13 cellular contexts compared by ENCODE assay signal in the genomic region with DNA sequence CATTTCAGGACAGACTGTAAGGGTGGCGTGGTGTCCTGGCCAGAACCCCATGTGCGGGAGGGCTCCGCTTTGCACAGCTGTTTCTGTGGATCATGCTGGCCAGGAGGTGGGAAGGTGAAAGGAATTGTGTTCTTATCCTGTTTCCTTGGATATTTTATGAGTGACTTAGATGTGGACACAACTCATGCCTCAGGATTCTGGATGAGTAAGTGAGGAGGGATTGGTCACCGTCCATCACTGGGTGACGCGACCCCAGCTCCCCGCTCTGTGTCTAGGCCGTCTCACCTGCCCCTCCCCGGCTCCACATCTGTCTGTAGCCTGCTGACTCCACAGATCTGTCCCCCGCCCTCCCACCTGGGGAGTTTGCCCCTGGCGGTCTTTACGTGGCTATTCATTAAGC. TPM values are rescaled to one million over a fixed set of nuclear protein-coding genes. Genes with fewer than 3 reads are reported as not detected.
A peak's percentile ranks its signal among the peaks of the same experiment; 100 is the strongest.
DNase-seq lines count a peak whose midpoint lies in the region; ATAC-seq and TF ChIP-seq lines count a peak whose summit lies in the region.
"Had no signal": no experiment of that assay in that cellular context is flagged by ENCODE, and none has a peak within 500 bp of the region (broad histone marks: within the 10 kb centered on the region; RNA-seq: fewer than 3 reads in every experiment).

No MANE protein-coding gene starts in this region.

- H3K27me3 ChIP-seq in BJ (ENCODE audit: control insufficient read depth, insufficient read depth, low read length) (no peaks in the 10 kb centered on the region), mesenchymal stem cell (ENCODE audit: control insufficient read depth in 1 of 2, insufficient read depth in 1 of 2, low read length in 2 of 2) (no peaks in the 10 kb centered on the region)
- H3K27me3 ChIP-seq: adrenal gland, tibial artery had no signal

- H3K36me3 ChIP-seq in BJ (ENCODE audit: control insufficient read depth, insufficient read depth, low read length): no peaks in the 10 kb centered on the region; the same call in 1 of the 2 replicates
- H3K36me3 ChIP-seq in mesenchymal stem cell (ENCODE audit: control insufficient read depth in 1 of 2, insufficient read depth in 2 of 2, low read depth in 1 of 2, low read length in 2 of 2): peaks cover 0 to 18% of the 10 kb centered on the region in 2 experiments
- H3K36me3 ChIP-seq: adrenal gland, tibial artery had no signal

- peaks cover 6% of the 10 kb centered on the region for H3K9me3 Mint-ChIP-seq in progenitor cell of endocrine pancreas (ENCODE audit: low read depth)

- peaks cover 4% of the 10 kb centered on the region for H3K4me1 Mint-ChIP-seq in progenitor cell of endocrine pancreas (ENCODE audit: low read depth)

- peaks cover 17% of the 10 kb centered on the region for H3K79me1 ChIP-seq in mesenchymal stem cell (replicated peaks; ENCODE audit: low read length, poor library complexity, severe bottlenecking)

- POLR2A ChIA-PET in BJ (lab: Charles Lee): no interaction called here

- WGBS in mesenchymal stem cell: 29% methylated on average over 12 of the region's 12 CpGs

- H2BK12ac ChIP-seq in mesenchymal stem cell (ENCODE audit: low read length in 2 of 2): no peak overlapping the region

- ATAC-seq in HG02759 (IDR thresholded peaks at IDR 0.05; ENCODE audit: unreplicated experiment) (no peak), GM21737 (IDR thresholded peaks at IDR 0.05; ENCODE audit: unreplicated experiment) (no peak)
- ATAC-seq: K562 had no signal

- no peak overlapping the region for H3K4me3 Mint-ChIP-seq in progenitor cell of endocrine pancreas (ENCODE audit: low read depth)

- no peak overlapping the region for H2AFZ ChIP-seq in mesenchymal stem cell (ENCODE audit: low read depth, low read length)

- H3K9ac ChIP-seq in mesenchymal stem cell (ENCODE audit: low read length): peak overlapping the region; percentile 40

- peak overlapping the region; percentile 66 for H4K8ac ChIP-seq in mesenchymal stem cell (ENCODE audit: low read length)

- H3K27ac ChIP-seq in mesenchymal stem cell (ENCODE audit: low read length, poor library complexity, severe bottlenecking): peak overlapping the region; percentile 86
- H3K27ac ChIP-seq: adrenal gland, tibial artery had no signal

- peak overlapping the region; percentile 36 for H3K4me2 ChIP-seq in mesenchymal stem cell (ENCODE audit: low read length, poor library complexity, severe bottlenecking)

- H3K4me3 ChIP-seq in BJ (ENCODE audit: low read depth, low read length) (no peak overlapping the region), mesenchymal stem cell (ENCODE audit: insufficient read depth in 1 of 2, low read depth in 1 of 2, low read length in 2 of 2) (no peak overlapping the region)
- H3K4me3 ChIP-seq: adrenal gland, K562, tibial artery had no signal

- no peak overlapping the region for H4K91ac ChIP-seq in mesenchymal stem cell (ENCODE audit: low read length)

- peaks cover 30% of the 10 kb centered on the region for H3K4me1 ChIP-seq in mesenchymal stem cell (ENCODE audit: control insufficient read depth, insufficient read depth, low read depth, low read length)
- H3K4me1 ChIP-seq: adrenal gland had no signal

- H3K27me3 Mint-ChIP-seq in progenitor cell of endocrine pancreas: no peaks in the 10 kb centered on the region

- H3K18ac ChIP-seq in mesenchymal stem cell (ENCODE audit: low read depth in 1 of 2, low read length in 2 of 2): no peak overlapping the region

- TF ChIP-seq CTCF in BJ (IDR thresholded peaks at IDR 0.05; ENCODE audit: insufficient read depth, low read depth, low read length): no peak
- no peak for TF ChIP-seq CTCF in progenitor cell of endocrine pancreas (IDR thresholded peaks at IDR 0.05; ENCODE audit: unreplicated experiment)

- DNase-seq in BJ (ENCODE audit: low read depth) (peak; percentile 73), LHCN-M2 (ENCODE audit: low read depth) (peak; percentile 97), astrocyte of the hippocampus (ENCODE audit: low read depth, low spot score) (peak; percentile 80), mesenchymal stem cell (peak; percentile 75), NCI-H1092 (lab: John Stamatoyannopoulos, UW) (no peak), progenitor cell of endocrine pancreas (ENCODE audit: low spot score, unreplicated experiment) (no peak)
- DNase-seq: activated CD4-positive, CD25-positive, alpha-beta regulatory T cell treated with anti-CD3 and anti-CD28 coated beads, Interleukin-2, amount 50 U/mL, for 72 hours; adrenal gland; stimulated activated CD4-positive, alpha-beta T cell treated with anti-CD3 and anti-CD28 coated beads, Interleukin-4, amount 100 ng/mL, for 1 hour; tibial artery had no signal

- no peak overlapping the region for H3K14ac ChIP-seq in mesenchymal stem cell (ENCODE audit: low read length in 2 of 2)

- peaks cover 8% of the 10 kb centered on the region for H3K36me3 Mint-ChIP-seq in progenitor cell of endocrine pancreas (ENCODE audit: insufficient read depth)

- H3K9me3 ChIP-seq in mesenchymal stem cell (ENCODE audit: control insufficient read depth, low read length): no peaks in the 10 kb centered on the region
- H3K9me3 ChIP-seq: adrenal gland, tibial artery had no signal

- H2AK5ac ChIP-seq in mesenchymal stem cell (ENCODE audit: low read length, severe bottlenecking): peak overlapping the region; percentile 81

- no peak overlapping the region for H2BK5ac ChIP-seq in mesenchymal stem cell (ENCODE audit: low read depth, low read length, poor library complexity, severe bottlenecking)

- no peak overlapping the region for H2BK120ac ChIP-seq in mesenchymal stem cell (ENCODE audit: low read depth, low read length)

- peak overlapping the region in 1 of 2 experiments; percentile 9 for H3K4ac ChIP-seq in mesenchymal stem cell (ENCODE audit: low read depth in 1 of 2, low read length in 2 of 2)

- CTCF ChIA-PET in BJ (lab: Yijun Ruan, JAX): interaction anchor here (0.8 to 1.1 kb wide), 3 partner anchors 10 to 73 kb away, joined by 3 to 4 read pairs (median 3); no protein-coding TSS in a partner anchor

- no peak overlapping the region for H3K23ac ChIP-seq in mesenchymal stem cell (ENCODE audit: low read length in 2 of 2)

- H3K27ac Mint-ChIP-seq in progenitor cell of endocrine pancreas: no peak overlapping the region

- H2BK15ac ChIP-seq in mesenchymal stem cell (ENCODE audit: low read depth, poor library complexity, severe bottlenecking): no peak overlapping the region

RNA-seq across cellular contexts. Expression of gene PIK3CD, which starts 48.8 kb away (rescaled TPM):
- polyA plus RNA-seq in BJ (2011; rRNA removed): 5.8 and 9.2 TPM in 2 replicates
- 14.9 and 15.5 TPM in 2 replicates for polyA minus RNA-seq in BJ (2011; rRNA and poly(A)+ RNA removed)
- 18.8 and 20.6 TPM in 2 replicates for total RNA-seq in LHCN-M2 (2014; rRNA removed)
- 12.8 TPM for polyA plus RNA-seq in LHCN-M2 (2012)
- polyA plus RNA-seq in mesenchymal stem cell (2013, experiment 1 of 2): 3.0 TPM
- 2.7 TPM for polyA plus RNA-seq in mesenchymal stem cell (2013, experiment 2 of 2)
- 13.7 and 15.7 TPM in 2 replicates for total RNA-seq in progenitor cell of endocrine pancreas

Comparison
In these comparisons a context has a peak if more than half of its experiments do, and no peak if none do; other contexts are left out.
1. DNase-seq: peak in BJ (single experiment), LHCN-M2 (single experiment), astrocyte of the hippocampus (single experiment) and mesenchymal stem cell (single experiment); none in NCI-H1092 (single experiment) and progenitor cell of endocrine pancreas (single experiment).